In the genomic region with DNA sequence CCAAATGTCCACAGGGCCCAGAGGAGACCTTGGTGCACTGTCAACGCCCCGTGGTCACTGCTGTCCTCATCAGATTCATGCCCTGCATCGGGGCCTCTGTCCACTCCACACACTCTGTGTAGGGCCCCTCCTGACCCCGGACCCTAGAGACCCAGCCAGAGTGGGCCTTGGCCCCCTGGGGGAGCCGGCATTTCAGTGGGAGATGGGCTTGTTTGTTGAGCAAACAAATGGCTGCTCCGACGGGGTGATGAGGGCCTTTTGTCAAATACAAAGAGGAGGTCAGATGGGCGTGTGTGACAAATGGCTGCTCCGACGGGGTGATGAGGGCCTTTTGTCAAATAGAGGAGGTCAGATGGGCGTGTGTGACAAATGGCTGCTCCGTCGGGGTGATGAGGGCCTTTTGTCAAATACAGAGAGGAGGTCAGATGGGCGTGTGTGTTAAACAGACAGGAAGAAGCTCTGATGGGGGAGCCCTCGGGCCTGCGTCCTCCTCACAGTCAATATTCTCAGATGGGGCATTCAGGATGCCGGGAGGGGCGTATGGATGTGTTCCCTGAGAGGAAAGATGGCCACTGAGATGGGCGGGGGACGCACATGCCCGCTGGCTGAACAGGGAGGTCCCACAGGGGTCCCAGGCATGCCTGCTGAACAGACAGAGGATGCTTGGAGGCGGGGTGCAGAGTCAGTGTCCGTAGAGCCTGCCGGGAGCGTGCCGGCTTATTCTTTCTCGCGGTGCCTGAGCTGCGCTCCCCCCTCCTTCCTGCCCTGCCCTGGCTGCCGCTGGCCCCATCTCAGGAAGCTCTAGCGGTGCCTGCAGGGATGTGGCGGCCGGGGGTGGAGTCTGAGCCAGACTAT, we compare ENCODE assay signal across 11 cellular contexts. TPM values are rescaled to one million over a fixed set of nuclear protein-coding genes. Genes with fewer than 3 reads are reported as not detected.
DNase-seq lines count a peak whose midpoint lies in the region; ATAC-seq and FAIRE-seq lines count a peak whose summit lies in the region.
"Had no signal": no experiment of that assay in that cellular context is flagged by ENCODE, and none has a peak within 500 bp of the region (broad histone marks: within the 10 kb centered on the region; RNA-seq: fewer than 3 reads in every experiment).

No MANE protein-coding gene starts in this region.

- no peak overlapping the region for H3K4me3 Mint-ChIP-seq in central memory CD8-positive, alpha-beta T cell
- H3K4me3 Mint-ChIP-seq in naive thymus-derived CD8-positive, alpha-beta T cell, result peak overlapping the region in 1 of 10 donors; percentile 58
- H3K4me3 Mint-ChIP-seq: activated naive CD4-positive, alpha-beta T cell treated with anti-CD3 and anti-CD28 coated beads, Interleukin-2, amount 50 U/mL, for 24 hours had no signal

- H3K4me1 ChIP-seq in iPS-15b (ENCODE audit: control insufficient read depth, insufficient read depth, low read length), result peaks cover 4% of the 10 kb centered on the region

- no peaks in the 10 kb centered on the region for H3K9me3 ChIP-seq in iPS-15b (ENCODE audit: control insufficient read depth, insufficient read depth, low read length)

- H3K27ac Mint-ChIP-seq in central memory CD8-positive, alpha-beta T cell (ENCODE audit: low read depth), result peak overlapping the region; percentile 56
- peak overlapping the region in 1 of 10 donors; percentile 34 for H3K27ac Mint-ChIP-seq in naive thymus-derived CD8-positive, alpha-beta T cell
- H3K27ac Mint-ChIP-seq: activated naive CD4-positive, alpha-beta T cell treated with anti-CD3 and anti-CD28 coated beads, Interleukin-2, amount 50 U/mL, for 24 hours had no signal

- no peaks in the 10 kb centered on the region for H3K27me3 ChIP-seq in H7 (ENCODE audit: control insufficient read depth, insufficient read depth, low read length)
- H3K27me3 ChIP-seq in iPS-15b (ENCODE audit: control insufficient read depth, insufficient read depth, low read length), result no peaks in the 10 kb centered on the region

- no peak for FAIRE-seq in HTR-8/SVneo (lab: Jason Lieb, UNC)

- DNase-seq in H7, result peak; percentile 94
- DNase-seq in central memory CD8-positive, alpha-beta T cell (ENCODE audit: low spot score in 2 of 2), result no peak
- peak; percentile 83 for DNase-seq in retina
- DNase-seq in HTR-8/SVneo (ENCODE audit: insufficient read length, low spot score), result no peak
- DNase-seq in naive thymus-derived CD8-positive, alpha-beta T cell, result no peak
- DNase-seq: NCI-H2029 treated with DMSO at 0.1 percent for 48 hours; stimulated activated CD4-positive, alpha-beta T cell treated with anti-CD3 and anti-CD28 coated beads, Interleukin-2, amount 100 ng/mL, for 48 hours had no signal

- H3K9ac ChIP-seq in iPS-15b (ENCODE audit: low read depth, low read length), result peak overlapping the region; percentile 50

- H3K9me3 Mint-ChIP-seq in central memory CD8-positive, alpha-beta T cell, result no peaks in the 10 kb centered on the region
- no peaks in the 10 kb centered on the region for H3K9me3 Mint-ChIP-seq in naive thymus-derived CD8-positive, alpha-beta T cell
- H3K9me3 Mint-ChIP-seq: activated naive CD4-positive, alpha-beta T cell treated with anti-CD3 and anti-CD28 coated beads, Interleukin-2, amount 50 U/mL, for 24 hours had no signal

- H3K36me3 ChIP-seq in H7 (replicated peaks; ENCODE audit: control insufficient read depth, insufficient read depth, low read length) (no peaks in the 10 kb centered on the region), iPS-15b (ENCODE audit: control insufficient read depth, insufficient read depth, low read length) (no peaks in the 10 kb centered on the region)

- H3K36me3 Mint-ChIP-seq in central memory CD8-positive, alpha-beta T cell (ENCODE audit: insufficient read depth), result peaks cover 2% of the 10 kb centered on the region
- H3K36me3 Mint-ChIP-seq in naive thymus-derived CD8-positive, alpha-beta T cell, result peaks cover 0 to 5% (median 0%) of the 10 kb centered on the region in 3 donors
- H3K36me3 Mint-ChIP-seq: activated naive CD4-positive, alpha-beta T cell treated with anti-CD3 and anti-CD28 coated beads, Interleukin-2, amount 50 U/mL, for 24 hours had no signal

- peak overlapping the region; percentile 14 for H3K4me3 ChIP-seq in H7 (ENCODE audit: insufficient read depth, low read depth, low read length)
- peak overlapping the region; percentile 45 for H3K4me3 ChIP-seq in iPS-15b (ENCODE audit: low read depth, low read length)

- POLR2A ChIA-PET in naive thymus-derived CD8-positive, alpha-beta T cell (lab: Charles Lee), result no interaction called here

- H3K4me1 Mint-ChIP-seq in central memory CD8-positive, alpha-beta T cell, result peaks cover 8% of the 10 kb centered on the region
- peaks cover 5 to 19% (median 10%) of the 10 kb centered on the region in 4 donors for H3K4me1 Mint-ChIP-seq in naive thymus-derived CD8-positive, alpha-beta T cell

- no peak for ATAC-seq in central memory CD8-positive, alpha-beta T cell (replicated peaks; ENCODE audit: extremely low read depth, poor library complexity, severe bottlenecking)
- ATAC-seq in GM18519 (IDR thresholded peaks at IDR 0.05; ENCODE audit: low FRiP score, unreplicated experiment) (no peak), GM19035 (IDR thresholded peaks at IDR 0.05; ENCODE audit: unreplicated experiment) (no peak)
- ATAC-seq in naive thymus-derived CD8-positive, alpha-beta T cell, result no peak

- H3K27me3 Mint-ChIP-seq in central memory CD8-positive, alpha-beta T cell, result no peaks in the 10 kb centered on the region
- no peaks in the 10 kb centered on the region for H3K27me3 Mint-ChIP-seq in naive thymus-derived CD8-positive, alpha-beta T cell
- H3K27me3 Mint-ChIP-seq: activated naive CD4-positive, alpha-beta T cell treated with anti-CD3 and anti-CD28 coated beads, Interleukin-2, amount 50 U/mL, for 24 hours had no signal

RNA-seq across cellular contexts. Expression of gene SMIM24, which starts 36.3 kb away (rescaled TPM):
- 6.0 and 10.9 TPM in 2 replicates for total RNA-seq in H7 (2014; rRNA removed; shearing (Covaris generic))
- total RNA-seq in naive thymus-derived CD8-positive, alpha-beta T cell, result not detected
- polyA plus RNA-seq in naive thymus-derived CD8-positive, alpha-beta T cell, result under 1 TPM; 0.43 to 0.57 (median 0.53) TPM

RNA-seq across cellular contexts. Expression of gene SMIM44, which starts 39.2 kb away (rescaled TPM):
- not detected in 2 replicates for total RNA-seq in H7 (2014; rRNA removed; shearing (Covaris generic))
- total RNA-seq in naive thymus-derived CD8-positive, alpha-beta T cell, result not detected
- polyA plus RNA-seq in naive thymus-derived CD8-positive, alpha-beta T cell, result not detected

RNA-seq across cellular contexts. Expression of gene DOHH, which starts 56.4 kb away (rescaled TPM):
- total RNA-seq in H7 (2014; rRNA removed; shearing (Covaris generic)), result 24.1 and 32.1 TPM in 2 replicates
- 1 to 10 TPM; 6.5 to 6.6 TPM for total RNA-seq in naive thymus-derived CD8-positive, alpha-beta T cell
- polyA plus RNA-seq in naive thymus-derived CD8-positive, alpha-beta T cell, result 10 to 100 TPM in 1 of 3 donors, 1 to 10 TPM in 2; 6.9 to 15.5 (median 7.8) TPM

Comparison
In these comparisons a context has a peak if more than half of its experiments do, and no peak if none do; other contexts are left out.
1. DNase-seq: peak in H7 (single experiment) and retina (single experiment); none in central memory CD8-positive, alpha-beta T cell (0 of 2), HTR-8/SVneo (single experiment) and naive thymus-derived CD8-positive, alpha-beta T cell (0 of 10).